ENCODE assay signal across 15 cellular contexts in genomic region chr1:169027607-169028320, GRCh38.
DNase-seq lines count a peak whose midpoint lies in the region; ATAC-seq, FAIRE-seq and TF ChIP-seq lines count a peak whose summit lies in the region.
"Had no signal": no experiment of that assay in that cellular context is flagged by ENCODE, and none has a peak within 500 bp of the region (broad histone marks: within the 10 kb centered on the region; RNA-seq: fewer than 3 reads in every experiment).

No MANE protein-coding gene starts in this region.

- no peak for TF ChIP-seq CTCF in neural progenitor cell (IDR thresholded peaks at IDR 0.05)

- no peak overlapping the region for H3K4me2 ChIP-seq in neural progenitor cell

- no peaks in the 10 kb centered on the region for H3K79me2 ChIP-seq in neural progenitor cell (ENCODE audit: low read depth)

- H3K27ac ChIP-seq in neural progenitor cell, result no peak overlapping the region

- no peaks in the 10 kb centered on the region for H3K27me3 Mint-ChIP-seq in neural progenitor cell (ENCODE audit: insufficient read depth, low read depth)

- H3K9me3 Mint-ChIP-seq in neural progenitor cell, result no peaks in the 10 kb centered on the region
- H3K9me3 Mint-ChIP-seq: central memory CD8-positive, alpha-beta T cell had no signal

- no peaks in the 10 kb centered on the region for H3F3A ChIP-seq in neural progenitor cell (ENCODE audit: low read depth)

- no peaks in the 10 kb centered on the region for H3K27me3 ChIP-seq in neural progenitor cell

- H3K4me1 Mint-ChIP-seq in neural progenitor cell, result peaks cover 27% of the 10 kb centered on the region
- H3K4me1 Mint-ChIP-seq: central memory CD8-positive, alpha-beta T cell had no signal

- H3K4me3 ChIP-seq in neural progenitor cell, result no peak overlapping the region

- H3K4me3 Mint-ChIP-seq in neural progenitor cell, result no peak overlapping the region
- H3K4me3 Mint-ChIP-seq: activated naive CD8-positive, alpha-beta T cell treated with anti-CD3 and anti-CD28 coated beads, Interleukin-2, amount 10 ng/mL, durations not matched to agents 7 days and 5 days; central memory CD8-positive, alpha-beta T cell had no signal

- H3K9ac ChIP-seq in neural progenitor cell, result no peak overlapping the region

- no peaks in the 10 kb centered on the region for H3K36me3 Mint-ChIP-seq in neural progenitor cell
- H3K36me3 Mint-ChIP-seq: activated naive CD8-positive, alpha-beta T cell treated with anti-CD3 and anti-CD28 coated beads, Interleukin-2, amount 10 ng/mL, durations not matched to agents 7 days and 5 days had no signal

- peak; percentile 40 for FAIRE-seq in GM12892 (lab: Jason Lieb, UNC)
- FAIRE-seq: keratinocyte had no signal

- H4K20me1 ChIP-seq in neural progenitor cell (ENCODE audit: low read depth), result no peaks in the 10 kb centered on the region

- ATAC-seq in GM21381 (IDR thresholded peaks at IDR 0.05; ENCODE audit: unreplicated experiment) (peak; percentile 55), HG03342 (IDR thresholded peaks at IDR 0.05; ENCODE audit: unreplicated experiment) (peak; percentile 33)
- ATAC-seq: activated CD4-positive, CD25-positive, alpha-beta regulatory T cell treated with anti-CD3 and anti-CD28 coated beads, Interleukin-2, amount 50 U/mL, for 24 hours had no signal

- H3K4me1 ChIP-seq in neural progenitor cell, result no peaks in the 10 kb centered on the region

- no peaks in the 10 kb centered on the region for H3K9me3 ChIP-seq in neural progenitor cell (ENCODE audit: low read depth)

- DNase-seq in GM12892 (ENCODE audit: insufficient read length), result no peak
- peak; percentile 74 for DNase-seq in left kidney (ENCODE audit: low read depth, low spot score)
- DNase-seq in NCI-H446 (lab: John Stamatoyannopoulos, UW), result no peak
- DNase-seq in neural progenitor cell (ENCODE audit: low spot score), result no peak
- no peak for DNase-seq in activated CD8-positive, alpha-beta memory T cell treated with anti-CD3 and anti-CD28 coated beads for 24 hours
- no peak for DNase-seq in NCI-H1105 (lab: John Stamatoyannopoulos, UW)
- DNase-seq: activated naive CD8-positive, alpha-beta T cell treated with anti-CD3 and anti-CD28 coated beads, Interleukin-2, amount 10 ng/mL, durations not matched to agents 7 days and 5 days; activated T-cell treated with anti-CD3 and anti-CD28 coated beads for 4 hours; DMS153; MV-4-11 had no signal

- no peak overlapping the region for H2AFZ ChIP-seq in neural progenitor cell (replicated peaks)

- no peaks in the 10 kb centered on the region for H3K36me3 ChIP-seq in neural progenitor cell

- TF ChIP-seq POLR2A in GM12892 (IDR thresholded peaks at IDR 0.05; ENCODE audit: low read depth, low read length), result no peak

- H3K27ac Mint-ChIP-seq in neural progenitor cell, result no peak overlapping the region
- H3K27ac Mint-ChIP-seq: activated naive CD8-positive, alpha-beta T cell treated with anti-CD3 and anti-CD28 coated beads, Interleukin-2, amount 10 ng/mL, durations not matched to agents 7 days and 5 days had no signal
